Comparison of ENCODE assay signal across 15 cellular contexts in genomic region chr6:73703514-73703913, GRCh38. TPM values are rescaled to one million over a fixed set of nuclear protein-coding genes. Genes with fewer than 3 reads are reported as not detected.
DNase-seq lines count a peak whose midpoint lies in the region; ATAC-seq and TF ChIP-seq lines count a peak whose summit lies in the region.
"Had no signal": no experiment of that assay in that cellular context is flagged by ENCODE, and none has a peak within 500 bp of the region (broad histone marks: within the 10 kb centered on the region; RNA-seq: fewer than 3 reads in every experiment).

No MANE protein-coding gene starts in this region.

- H3K4me3 ChIP-seq in HCT116 (replicated peaks in 1 of 2; ENCODE audit: low read depth in 1 of 2, low read length in 2 of 2) (no peak overlapping the region), esophagus squamous epithelium (no peak overlapping the region), skin epidermis (no peak overlapping the region)
- H3K4me3 ChIP-seq: lower lobe of right lung, neural progenitor cell had no signal

- H4K20me1 ChIP-seq in HCT116 (ENCODE audit: insufficient read depth) = no peaks in the 10 kb centered on the region

- H3K9ac ChIP-seq in HCT116 (ENCODE audit: low read length) = peak overlapping the region; percentile 67
- H3K9ac ChIP-seq: neural progenitor cell had no signal

- H2AFZ ChIP-seq in HCT116 (ENCODE audit: low read depth, low read length, poor library complexity, severe bottlenecking) = no peak overlapping the region
- H2AFZ ChIP-seq: neural progenitor cell had no signal

- no peaks in the 10 kb centered on the region for H3K9me3 Mint-ChIP-seq in activated naive CD4-positive, alpha-beta T cell treated with anti-CD3 and anti-CD28 coated beads, Interleukin-2, amount 50 U/mL, for 72 hours
- H3K9me3 Mint-ChIP-seq: activated CD8-positive, alpha-beta T cell treated with anti-CD3 and anti-CD28 coated beads for 36 hours; CD4-positive, alpha-beta T cell; neural progenitor cell had no signal

- ATAC-seq in HCT116 = no peak
- no peak for ATAC-seq in activated naive CD4-positive, alpha-beta T cell treated with anti-CD3 and anti-CD28 coated beads, Interleukin-2, amount 50 U/mL, for 72 hours
- ATAC-seq: lower lobe of right lung had no signal

- TF ChIP-seq CTCF in HCT116 (IDR thresholded peaks at IDR 0.05 in 2 of 3, conservative IDR thresholded peaks at IDR 0.05 in 1 of 3; ENCODE audit: borderline replicate concordance in 1 of 3, insufficient read depth in 1 of 3, low read depth in 2 of 3, low read length in 2 of 3) (no peak), RWPE1 (conservative IDR thresholded peaks at IDR 0.05; ENCODE audit: low read depth) (no peak), esophagus squamous epithelium (IDR thresholded peaks at IDR 0.05) (no peak)

- H3K36me3 ChIP-seq in HCT116 (ENCODE audit: control insufficient read depth in 1 of 2, insufficient read depth in 2 of 2, low read length in 2 of 2) (no peaks in the 10 kb centered on the region; a peak in 1 of 4 replicates), esophagus squamous epithelium (peaks cover 0 to 7% (median 0%) of the 10 kb centered on the region in 3 donors)
- H3K36me3 ChIP-seq: lower lobe of right lung, neural progenitor cell had no signal

- DNase-seq in HCT116 (ENCODE audit: low read depth, low spot score) = no peak
- DNase-seq in RWPE1 (ENCODE audit: low spot score) = no peak
- DNase-seq in esophagus squamous epithelium (lab: John Stamatoyannopoulos, UW) = no peak
- DNase-seq in activated naive CD4-positive, alpha-beta T cell treated with anti-CD3 and anti-CD28 coated beads, Interleukin-2, amount 50 U/mL, for 72 hours (ENCODE audit: low spot score in 2 of 2) = no peak
- no peak for DNase-seq in GF-D8 (lab: John Stamatoyannopoulos, UW)
- no peak for DNase-seq in anterior cingulate cortex (lab: John Stamatoyannopoulos, UW)
- DNase-seq: activated naive CD4-positive, alpha-beta T cell treated with anti-CD3 and anti-CD28 coated beads, Interleukin-2, amount 50 U/mL, for 16 hours; activated T-cell treated with anti-CD3 and anti-CD28 coated beads, Interleukin-2, amount 50 U/mL, for 1 hour; CD4-positive, alpha-beta T cell; lower lobe of right lung; NCI-H2171; NCI-H524 treated with DMSO at 0.1 percent for 48 hours had no signal

- CTCF ChIA-PET in HCT116 (lab: Charles Lee) = interaction anchor here (1.0 kb wide), 1 partner anchor 28 kb away, joined by 3 read pairs; no protein-coding TSS in a partner anchor
- CTCF ChIA-PET in RWPE1 (lab: Yijun Ruan, JAX) = interaction anchor here (0.5 to 0.9 kb wide), 2 partner anchors 23 to 29 kb away, joined by 3 to 7 read pairs; no protein-coding TSS in a partner anchor

- H3K9me3 ChIP-seq in HCT116 (ENCODE audit: control insufficient read depth in 1 of 2, insufficient read depth in 1 of 2, low read depth in 1 of 2, low read length in 2 of 2) (no peaks in the 10 kb centered on the region), esophagus squamous epithelium (no peaks in the 10 kb centered on the region)
- H3K9me3 ChIP-seq: lower lobe of right lung had no signal

- WGBS in esophagus squamous epithelium, 2 donors = 76 to 86% methylated on average over 1 of the region's 1 CpG

- H3K36me3 Mint-ChIP-seq in activated naive CD4-positive, alpha-beta T cell treated with anti-CD3 and anti-CD28 coated beads, Interleukin-2, amount 50 U/mL, for 72 hours = peaks cover 33 to 44% of the 10 kb centered on the region in 2 donors
- H3K36me3 Mint-ChIP-seq: neural progenitor cell had no signal

- H3K4me1 ChIP-seq in HCT116 (ENCODE audit: control insufficient read depth in 1 of 2, insufficient read depth in 2 of 2, low read length in 2 of 2) (peaks cover 34 to 58% of the 10 kb centered on the region in 2 experiments), esophagus squamous epithelium (peaks cover 10 to 62% (median 25%) of the 10 kb centered on the region in 3 donors)
- H3K4me1 ChIP-seq: neural progenitor cell had no signal

- POLR2A ChIA-PET in HCT116 (lab: Charles Lee) = interaction anchor here (0.7 kb wide), 1 partner anchor 51 kb away, joined by 3 read pairs; no protein-coding TSS in a partner anchor
- POLR2A ChIA-PET in RWPE1 (lab: Yijun Ruan, JAX; ENCODE audit: low non-redundant PET) = no interaction called here

- H3K27me3 ChIP-seq in HCT116 (ENCODE audit: insufficient read depth, low read length) = no peaks in the 10 kb centered on the region
- no peaks in the 10 kb centered on the region for H3K27me3 ChIP-seq in esophagus squamous epithelium
- H3K27me3 ChIP-seq: neural progenitor cell had no signal

- RAD21 ChIA-PET in HCT116 (lab: Charles Lee; ENCODE audit: low non-redundant PET in 1 of 2, low total read pairs in 2 of 2, uncharacterized antibody in 2 of 2, unreplicated experiment in 2 of 2) = no interaction called here

- intact Hi-C loops in HCT116 (cut with micrococcal nuclease) = no loop called here
- intact Hi-C loops in esophagus squamous epithelium (cut with DNase I) = no loop called here

- no peak overlapping the region for H3K27ac Mint-ChIP-seq in activated naive CD4-positive, alpha-beta T cell treated with anti-CD3 and anti-CD28 coated beads, Interleukin-2, amount 50 U/mL, for 72 hours
- H3K27ac Mint-ChIP-seq: activated CD8-positive, alpha-beta T cell treated with anti-CD3 and anti-CD28 coated beads for 36 hours; CD4-positive, alpha-beta T cell; neural progenitor cell had no signal

- H3K9me2 ChIP-seq in HCT116 (ENCODE audit: insufficient read depth) = no peaks in the 10 kb centered on the region

- TF ChIP-seq POLR2A in HCT116 (IDR thresholded peaks at IDR 0.05; ENCODE audit: borderline replicate concordance, extremely low read depth, insufficient read depth, insufficient read length) (no peak), esophagus squamous epithelium (IDR thresholded peaks at IDR 0.05) (no peak)

- no TSS peak for BruUV-seq in HCT116 (replicated peaks; lab: Mats Ljungman, UMichigan)

- no peaks in the 10 kb centered on the region; the same call in 1 of the 2 replicates for H3K79me2 ChIP-seq in HCT116 (ENCODE audit: insufficient read depth, low read length)

- no peak for TF ChIP-seq RAD21 in HCT116 (IDR thresholded peaks at IDR 0.05; ENCODE audit: low read depth)

- H3K27ac ChIP-seq in HCT116 (ENCODE audit: low read depth, low read length) = peak overlapping the region; percentile 83
- H3K27ac ChIP-seq in RWPE1 = peak overlapping the region; percentile 98
- peak overlapping the region; percentile 78 to 85 (median 79) for H3K27ac ChIP-seq in esophagus squamous epithelium
- H3K27ac ChIP-seq in skin epidermis = peak overlapping the region in 19 of 21 experiments; percentile 50 to 92 (median 74)
- H3K27ac ChIP-seq: lower lobe of right lung, neural progenitor cell had no signal

- H3K4me2 ChIP-seq in HCT116 (ENCODE audit: low read length) = peak overlapping the region; percentile 71
- H3K4me2 ChIP-seq: neural progenitor cell had no signal

TF ChIP-seq in HCT116, 20 proteins besides CTCF, POLR2A, EP300 and RAD21:
- no peak for TF ChIP-seq SRF (IDR thresholded peaks at IDR 0.05; ENCODE audit: low read depth)
- no peak for TF ChIP-seq CBX3 (IDR thresholded peaks at IDR 0.05; ENCODE audit: low read depth)
- no peak for TF ChIP-seq FOSL1 (IDR thresholded peaks at IDR 0.05; ENCODE audit: low read depth)
- no peak for TF ChIP-seq ZNF274 (IDR thresholded peaks at IDR 0.05; ENCODE audit: low read depth, low read length)
- TF ChIP-seq YY1 (IDR thresholded peaks at IDR 0.05; ENCODE audit: extremely low read depth, insufficient replicate concordance, low read depth, low read length) = no peak
- no peak for TF ChIP-seq MAX (IDR thresholded peaks at IDR 0.05)
- TF ChIP-seq TCF7L2 (IDR thresholded peaks at IDR 0.05; ENCODE audit: borderline replicate concordance, extremely low read depth, insufficient read depth, insufficient read length) = no peak
- TF ChIP-seq EZH2phosphoT487 (IDR thresholded peaks at IDR 0.05; ENCODE audit: borderline replicate concordance) = no peak
- no peak for TF ChIP-seq SP1 (IDR thresholded peaks at IDR 0.05; ENCODE audit: low read depth)
- TF ChIP-seq CEBPB (IDR thresholded peaks at IDR 0.05; ENCODE audit: low read depth) = no peak
- TF ChIP-seq ELF1 (IDR thresholded peaks at IDR 0.05; ENCODE audit: borderline replicate concordance, low read depth) = no peak
- TF ChIP-seq, protein P1, sequence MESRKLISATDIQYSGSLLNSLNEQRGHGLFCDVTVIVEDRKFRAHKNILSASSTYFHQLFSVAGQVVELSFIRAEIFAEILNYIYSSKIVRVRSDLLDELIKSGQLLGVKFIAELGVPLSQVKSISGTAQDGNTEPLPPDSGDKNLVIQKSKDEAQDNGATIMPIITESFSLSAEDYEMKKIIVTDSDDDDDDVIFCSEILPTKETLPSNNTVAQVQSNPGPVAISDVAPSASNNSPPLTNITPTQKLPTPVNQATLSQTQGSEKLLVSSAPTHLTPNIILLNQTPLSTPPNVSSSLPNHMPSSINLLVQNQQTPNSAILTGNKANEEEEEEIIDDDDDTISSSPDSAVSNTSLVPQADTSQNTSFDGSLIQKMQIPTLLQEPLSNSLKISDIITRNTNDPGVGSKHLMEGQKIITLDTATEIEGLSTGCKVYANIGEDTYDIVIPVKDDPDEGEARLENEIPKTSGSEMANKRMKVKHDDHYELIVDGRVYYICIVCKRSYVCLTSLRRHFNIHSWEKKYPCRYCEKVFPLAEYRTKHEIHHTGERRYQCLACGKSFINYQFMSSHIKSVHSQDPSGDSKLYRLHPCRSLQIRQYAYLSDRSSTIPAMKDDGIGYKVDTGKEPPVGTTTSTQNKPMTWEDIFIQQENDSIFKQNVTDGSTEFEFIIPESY (IDR thresholded peaks at IDR 0.05; ENCODE audit: extremely low read depth, insufficient replicate concordance, low read length) = no peak
- TF ChIP-seq JUND (IDR thresholded peaks at IDR 0.05) = no peak
TF ChIP-seq in HCT116: peak in this region for 0.

RNA-seq across cellular contexts. Expression of gene CD109, which starts 7.5 kb away (rescaled TPM):
- total RNA-seq in HCT116 (2021; ENCODE audit: unreplicated experiment) (42.1 TPM), esophagus squamous epithelium (10 to 100 TPM; 27.0 to 57.9 (median 41.3) TPM)
- 7.5 and 10.2 TPM in 2 replicates for polyA plus RNA-seq in HCT116 (2012)
- total RNA-seq in activated naive CD4-positive, alpha-beta T cell treated with anti-CD3 and anti-CD28 coated beads, Interleukin-2, amount 50 U/mL, for 72 hours = 10 to 100 TPM; 15.4 to 30.3 TPM

RNA-seq across cellular contexts. Expression of gene SLC17A5, which starts 49.7 kb away (rescaled TPM):
- total RNA-seq in HCT116 (2021; ENCODE audit: unreplicated experiment) (17.0 TPM), esophagus squamous epithelium (10 to 100 TPM in 2 of 4 donors, 1 to 10 TPM in 2; 6.7 to 13.7 (median 9.9) TPM)
- polyA plus RNA-seq in HCT116 (2012) = 8.7 and 9.6 TPM in 2 replicates
- 1 to 10 TPM; 5.3 to 7.2 TPM for total RNA-seq in activated naive CD4-positive, alpha-beta T cell treated with anti-CD3 and anti-CD28 coated beads, Interleukin-2, amount 50 U/mL, for 72 hours
